Comparison of ENCODE assay signal across 8 cellular contexts in the genomic region with DNA sequence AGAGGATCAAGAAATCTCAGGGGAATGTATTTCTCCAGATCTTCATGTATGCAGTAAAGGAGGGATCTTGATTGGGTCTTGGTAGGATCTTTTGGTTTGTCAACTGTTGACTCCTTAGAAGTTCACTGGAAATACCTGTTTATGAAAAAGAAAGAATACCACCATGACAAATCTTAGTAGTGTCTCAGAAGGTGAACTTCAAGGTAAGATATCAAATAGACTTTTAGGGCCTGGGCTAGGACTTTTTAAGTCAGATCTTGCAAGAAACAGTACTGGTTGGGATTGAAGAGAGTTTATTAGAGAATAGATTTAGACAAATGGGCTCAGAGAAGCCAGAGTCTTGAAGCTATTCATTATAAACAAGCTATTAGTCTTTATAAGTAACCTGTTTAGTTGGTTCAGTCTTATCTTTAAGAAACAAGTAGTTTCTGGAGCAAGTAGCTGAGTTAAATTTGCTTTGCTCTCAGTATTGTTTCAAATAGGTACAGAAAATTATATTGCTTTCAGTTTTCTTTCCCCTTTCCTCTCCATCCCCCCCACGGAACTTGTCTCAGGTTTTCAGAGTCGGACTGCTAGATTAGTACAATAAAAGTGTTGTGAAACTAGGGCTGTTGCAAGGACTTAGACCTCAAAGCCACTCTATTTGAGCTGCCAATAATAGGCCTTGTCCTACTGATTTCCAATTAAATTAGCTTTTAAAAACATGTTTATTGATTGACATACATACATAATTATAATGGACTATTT.
DNase-seq lines count a peak whose midpoint lies in the region; ATAC-seq and TF ChIP-seq lines count a peak whose summit lies in the region.
"Had no signal": no experiment of that assay in that cellular context is flagged by ENCODE, and none has a peak within 500 bp of the region (broad histone marks: within the 10 kb centered on the region; RNA-seq: fewer than 3 reads in every experiment).

No MANE protein-coding gene starts in this region.

- peak; percentile 84 for DNase-seq in NOMO-1 treated with dmso at 0.1 percent for 144 hours (lab: John Stamatoyannopoulos, UW; ENCODE audit: unreplicated experiment)
- DNase-seq in spleen: no peak
- no peak for DNase-seq in GM23248
- no peak for DNase-seq in aorta
- DNase-seq: activated T-cell treated with anti-CD3 and anti-CD28 coated beads, Interleukin-2, amount 50 U/mL, for 1 hour had no signal

- no peaks in the 10 kb centered on the region for H3F3A ChIP-seq in GM23248 (ENCODE audit: insufficient read depth)

- peaks cover 0 to 23% (median 6%) of the 10 kb centered on the region in 6 donors for H3K4me1 ChIP-seq in spleen
- H3K4me1 ChIP-seq in GM23248 (ENCODE audit: insufficient read depth): no peaks in the 10 kb centered on the region
- no peaks in the 10 kb centered on the region for H3K4me1 ChIP-seq in aorta (ENCODE audit: control insufficient read depth in 1 of 2, insufficient read depth in 2 of 2, low read length in 2 of 2)

- H3K9me3 ChIP-seq in spleen: no peaks in the 10 kb centered on the region
- no peaks in the 10 kb centered on the region for H3K9me3 ChIP-seq in GM23248 (ENCODE audit: low read depth)
- no peaks in the 10 kb centered on the region for H3K9me3 ChIP-seq in aorta (ENCODE audit: control insufficient read depth, low read length)

- H3K9me2 ChIP-seq in GM23248 (ENCODE audit: insufficient read depth): no peaks in the 10 kb centered on the region

- no peak overlapping the region for H3K4me3 ChIP-seq in spleen
- no peak overlapping the region for H3K4me3 ChIP-seq in GM23248
- H3K4me3 ChIP-seq in aorta (ENCODE audit: low read length in 2 of 2): no peak overlapping the region

- intact Hi-C loops in spleen (cut with DNase I; ENCODE audit: low total_unique reads): no loop called here
- intact Hi-C loops in aorta (cut with DNase I): no loop called here

- no peaks in the 10 kb centered on the region for H4K20me1 ChIP-seq in GM23248 (ENCODE audit: insufficient read depth)

- no peak overlapping the region; the same call in 1 of the 2 replicates for H2AFZ ChIP-seq in GM23248

- H3K79me2 ChIP-seq in GM23248 (ENCODE audit: insufficient read depth): no peaks in the 10 kb centered on the region

- WGBS in spleen, 5 donors: 40 to 59% (median 55%) methylated on average over 2 of the region's 2 CpGs
- 93 to 95% methylated on average over 2 of the region's 2 CpGs for WGBS in GM23248 (ENCODE audit: low coverage in 1 of 2, low lambda C conversion rate in 2 of 2, missing lambda C conversion rate in 2 of 2), 2 experiments
- 95 to 100% methylated on average over 2 of the region's 2 CpGs for WGBS in aorta, 2 donors

- in situ Hi-C loops in GM23248 (cut with MboI): no loop called here

- no peak overlapping the region for H3K9ac ChIP-seq in GM23248

- TF ChIP-seq POLR2A in spleen (IDR thresholded peaks at IDR 0.05): no peak

- no peak for TF ChIP-seq CTCF in spleen (IDR thresholded peaks at IDR 0.05 in 8 of 11, conservative IDR thresholded peaks at IDR 0.05 in 3 of 11)

- no peaks in the 10 kb centered on the region for H3K27me3 ChIP-seq in spleen (replicated peaks in 1 of 7)
- H3K27me3 ChIP-seq in GM23248 (replicated peaks; ENCODE audit: insufficient read depth): no peaks in the 10 kb centered on the region
- H3K27me3 ChIP-seq in aorta (ENCODE audit: control insufficient read depth in 1 of 2, insufficient read depth in 2 of 2, low read length in 1 of 2): no peaks in the 10 kb centered on the region

- H3K36me3 ChIP-seq in spleen (no peaks in the 10 kb centered on the region), GM23248 (ENCODE audit: low read depth) (no peaks in the 10 kb centered on the region), aorta (ENCODE audit: control insufficient read depth in 1 of 2, insufficient read depth in 2 of 2, low read length in 1 of 2) (no peaks in the 10 kb centered on the region)

- H3K4me2 ChIP-seq in GM23248 (ENCODE audit: unreplicated experiment): no peak overlapping the region

- peak; percentile 96 for ATAC-seq in GM19328 (IDR thresholded peaks at IDR 0.05; ENCODE audit: unreplicated experiment)
- ATAC-seq in HG02938 (IDR thresholded peaks at IDR 0.05; ENCODE audit: unreplicated experiment): peak; percentile 99
- ATAC-seq in esophagus mucosa: no peak
- ATAC-seq in aorta (ENCODE audit: low FRiP score): no peak

- H3K27ac ChIP-seq in spleen: peak overlapping the region in 7 of 8 donors; percentile 52 to 81 (median 74)
- no peak overlapping the region for H3K27ac ChIP-seq in GM23248
- no peak overlapping the region for H3K27ac ChIP-seq in aorta (ENCODE audit: low read depth in 1 of 2, low read length in 2 of 2)

Comparison
In these comparisons a context has a peak if more than half of its experiments do, and no peak if none do; other contexts are left out.
1. ATAC-seq: peak in GM19328 (single experiment) and HG02938 (single experiment); none in esophagus mucosa (single experiment) and aorta (single experiment).
2. H3K27ac ChIP-seq: peak in spleen (7 of 8); none in GM23248 (single experiment) and aorta (0 of 2).